ENCODE assay signal across 10 cellular contexts in the genomic region with DNA sequence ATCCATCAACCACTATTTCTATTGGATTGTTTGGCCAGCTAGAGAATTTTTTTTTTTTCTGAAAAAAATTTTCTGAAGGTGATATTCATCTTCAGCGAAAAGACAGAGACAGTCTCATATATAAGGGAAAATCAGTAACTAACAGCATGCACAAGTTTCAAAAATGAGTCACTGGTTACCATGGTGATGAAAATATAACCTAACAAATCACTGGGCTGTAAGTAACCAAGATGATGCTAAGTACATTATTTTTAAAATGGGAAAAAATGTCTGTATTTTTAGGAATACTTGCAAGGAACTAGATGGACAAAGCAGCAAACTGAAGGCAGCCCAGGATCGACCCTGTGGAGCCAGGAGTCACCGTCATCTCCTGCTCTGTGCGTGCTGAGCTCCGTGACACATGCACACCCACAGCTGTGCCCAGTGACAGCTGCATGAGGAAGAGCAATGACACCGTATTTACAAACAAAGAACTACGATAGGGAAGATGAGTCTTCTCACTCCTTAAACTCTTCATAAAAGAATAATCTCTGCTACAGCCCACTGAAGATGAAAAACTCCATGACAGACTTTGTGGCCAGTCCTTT.
DNase-seq lines count a peak whose midpoint lies in the region; ATAC-seq and TF ChIP-seq lines count a peak whose summit lies in the region.
"Had no signal": no experiment of that assay in that cellular context is flagged by ENCODE, and none has a peak within 500 bp of the region (broad histone marks: within the 10 kb centered on the region; RNA-seq: fewer than 3 reads in every experiment).

No MANE protein-coding gene starts in this region.

- intact Hi-C loops in PC-3 (cut with micrococcal nuclease) = no loop called here

- H3K9me2 ChIP-seq in PC-3 (replicated peaks; ENCODE audit: low read length) = no peaks in the 10 kb centered on the region

- H3K27me3 Mint-ChIP-seq in activated CD4-positive, alpha-beta T cell treated with anti-CD3 and anti-CD28 coated beads, Interleukin-2, amount 10 ng/mL, durations not matched to agents 7 days and 5 days = no peaks in the 10 kb centered on the region

- no peak overlapping the region for H3K4me3 Mint-ChIP-seq in activated CD4-positive, alpha-beta T cell treated with anti-CD3 and anti-CD28 coated beads, Interleukin-2, amount 10 ng/mL, durations not matched to agents 7 days and 5 days

- POLR2A ChIA-PET in activated CD4-positive, alpha-beta T cell treated with anti-CD3 and anti-CD28 coated beads, Interleukin-2, amount 10 ng/mL, durations not matched to agents 7 days and 5 days (lab: Charles Lee) = no interaction called here
- POLR2A ChIA-PET in PC-3 (lab: Charles Lee; ENCODE audit: unreplicated experiment) = no interaction called here

- peak overlapping the region; percentile 93 for H3K27ac Mint-ChIP-seq in activated CD4-positive, alpha-beta T cell treated with anti-CD3 and anti-CD28 coated beads, Interleukin-2, amount 10 ng/mL, durations not matched to agents 7 days and 5 days

- H2AFZ ChIP-seq in PC-3 (ENCODE audit: low read length) = no peak overlapping the region

- no peak overlapping the region for H3K4me3 ChIP-seq in PC-3 (ENCODE audit: low read length)
- H3K4me3 ChIP-seq: body of pancreas had no signal

- no peaks in the 10 kb centered on the region for H3K79me2 ChIP-seq in PC-3 (ENCODE audit: low read length)

- H3K4me1 Mint-ChIP-seq in activated CD4-positive, alpha-beta T cell treated with anti-CD3 and anti-CD28 coated beads, Interleukin-2, amount 10 ng/mL, durations not matched to agents 7 days and 5 days = peaks cover 62% of the 10 kb centered on the region

- TF ChIP-seq CTCF in PC-3 (conservative IDR thresholded peaks at IDR 0.05; ENCODE audit: low read depth, low read length) = no peak

- no peaks in the 10 kb centered on the region for H3K27me3 ChIP-seq in PC-3 (ENCODE audit: low read length)
- H3K27me3 ChIP-seq: body of pancreas had no signal

- ATAC-seq in HG02759 (IDR thresholded peaks at IDR 0.05; ENCODE audit: unreplicated experiment) = peak; percentile 44
- ATAC-seq in HG03460 (IDR thresholded peaks at IDR 0.05; ENCODE audit: unreplicated experiment) = no peak
- ATAC-seq in PC-3 = no peak
- ATAC-seq in HG02763 (IDR thresholded peaks at IDR 0.05; ENCODE audit: unreplicated experiment) = no peak
- ATAC-seq: body of pancreas had no signal

- peaks cover 17% of the 10 kb centered on the region for H3K9me3 Mint-ChIP-seq in activated CD4-positive, alpha-beta T cell treated with anti-CD3 and anti-CD28 coated beads, Interleukin-2, amount 10 ng/mL, durations not matched to agents 7 days and 5 days

- CTCF ChIA-PET in activated CD4-positive, alpha-beta T cell treated with anti-CD3 and anti-CD28 coated beads, Interleukin-2, amount 10 ng/mL, durations not matched to agents 7 days and 5 days (lab: Charles Lee) = interaction anchor here (0.6 to 1.9 kb wide), 5 partner anchors 12 to 1267 kb away, joined by 3 to 8 read pairs (median 3); no protein-coding TSS in a partner anchor
- CTCF ChIA-PET in PC-3 (lab: Charles Lee) = no interaction called here

- H3K9ac ChIP-seq in PC-3 (ENCODE audit: low read length) = no peak overlapping the region

- no peak for DNase-seq in activated CD4-positive, alpha-beta T cell treated with anti-CD3 and anti-CD28 coated beads, Interleukin-2, amount 10 ng/mL, durations not matched to agents 7 days and 5 days
- peak; percentile 10 for DNase-seq in fibroblast of the conjunctiva (ENCODE audit: low read depth)
- peak; percentile 51 for DNase-seq in stimulated activated CD4-positive, alpha-beta T cell treated with anti-CD3 and anti-CD28 coated beads, Interleukin-4, amount 100 ng/mL, for 24 hours
- DNase-seq in PC-3 = no peak
- DNase-seq in HUDEP-2 (lab: John Stamatoyannopoulos, UW; ENCODE audit: unreplicated experiment in 76 of 76) = no peak
- DNase-seq: NCI-H1694 had no signal

- no peaks in the 10 kb centered on the region for H4K20me1 ChIP-seq in PC-3 (ENCODE audit: low read length)

- no peaks in the 10 kb centered on the region for H3K9me3 ChIP-seq in PC-3 (ENCODE audit: low read length)
- H3K9me3 ChIP-seq: body of pancreas had no signal

- H3F3A ChIP-seq in PC-3 (ENCODE audit: low read length, unreplicated experiment) = no peaks in the 10 kb centered on the region

- H3K36me3 ChIP-seq in PC-3 (ENCODE audit: low read depth, low read length) = no peaks in the 10 kb centered on the region

- H3K4me2 ChIP-seq in PC-3 (ENCODE audit: low read length) = no peak overlapping the region

- H3K36me3 Mint-ChIP-seq in activated CD4-positive, alpha-beta T cell treated with anti-CD3 and anti-CD28 coated beads, Interleukin-2, amount 10 ng/mL, durations not matched to agents 7 days and 5 days (ENCODE audit: low read depth) = peaks cover 84% of the 10 kb centered on the region

- no peaks in the 10 kb centered on the region for H3K4me1 ChIP-seq in PC-3 (ENCODE audit: insufficient read depth, low read length)
- H3K4me1 ChIP-seq: body of pancreas had no signal

- H3K27ac ChIP-seq in PC-3 (ENCODE audit: low read length) = no peak overlapping the region
- H3K27ac ChIP-seq: body of pancreas had no signal

- no TSS peak for BruUV-seq in PC-3 (replicated peaks; lab: Mats Ljungman, UMichigan)

Comparison
In these comparisons a context has a peak if more than half of its experiments do, and no peak if none do; other contexts are left out.
1. DNase-seq: peak in fibroblast of the conjunctiva (single experiment) and stimulated activated CD4-positive, alpha-beta T cell treated with anti-CD3 and anti-CD28 coated beads, Interleukin-4, amount 100 ng/mL, for 24 hours (single experiment); none in activated CD4-positive, alpha-beta T cell treated with anti-CD3 and anti-CD28 coated beads, Interleukin-2, amount 10 ng/mL, durations not matched to agents 7 days and 5 days (single experiment), PC-3 (single experiment) and HUDEP-2 (0 of 76).